24 cellular contexts compared by ENCODE assay signal in genomic region chr4:140144937-140145336, GRCh38.
"Had no signal": no experiment of that assay in that cellular context is flagged by ENCODE, and none has a peak within 500 bp of the region (broad histone marks: within the 10 kb centered on the region; RNA-seq: fewer than 3 reads in every experiment).

No MANE protein-coding gene starts in this region.

- H3K4me3 Mint-ChIP-seq: activated naive CD4-positive, alpha-beta T cell treated with anti-CD3 and anti-CD28 coated beads, Interleukin-2, amount 50 U/mL, for 24 hours; memory B cell; naive B cell; T-cell; T-helper 2 cell treated with Interferon-gamma antibody and Interleukin-4, amounts not matched to agents 5 μg/mL and 100 μg/mL, for 36 hours had no signal

- ATAC-seq: gastrocnemius medialis, right cardiac atrium, T-cell, upper lobe of right lung had no signal

- H3K36me3 ChIP-seq: brain microvascular endothelial cell, esophagus squamous epithelium, gastrocnemius medialis, neutrophil, ovary, thoracic aorta, upper lobe of right lung, WERI-Rb-1 had no signal

- H3K27ac Mint-ChIP-seq: activated naive CD4-positive, alpha-beta T cell treated with anti-CD3 and anti-CD28 coated beads, Interleukin-2, amount 50 U/mL, for 24 hours; memory B cell; naive B cell; T-helper 2 cell treated with Interferon-gamma antibody and Interleukin-4, amounts not matched to agents 5 μg/mL and 100 μg/mL, for 36 hours had no signal

- H3K27ac ChIP-seq: brain microvascular endothelial cell, dorsolateral prefrontal cortex, esophagus squamous epithelium, gastrocnemius medialis, neutrophil, ovary, thoracic aorta, upper lobe of right lung, WERI-Rb-1 had no signal

- H3K9me3 Mint-ChIP-seq: activated naive CD4-positive, alpha-beta T cell treated with anti-CD3 and anti-CD28 coated beads, Interleukin-2, amount 50 U/mL, for 24 hours; memory B cell; naive B cell; T-cell; T-helper 2 cell treated with Interferon-gamma antibody and Interleukin-4, amounts not matched to agents 5 μg/mL and 100 μg/mL, for 36 hours had no signal

- H3K36me3 Mint-ChIP-seq: activated naive CD4-positive, alpha-beta T cell treated with anti-CD3 and anti-CD28 coated beads, Interleukin-2, amount 50 U/mL, for 24 hours; memory B cell; naive B cell; T-cell had no signal

- H3K4me1 Mint-ChIP-seq: memory B cell had no signal

- H3K4me3 ChIP-seq: dorsolateral prefrontal cortex, esophagus squamous epithelium, gastrocnemius medialis, ovary, thoracic aorta, upper lobe of right lung had no signal

- H3K27me3 ChIP-seq: brain microvascular endothelial cell, esophagus squamous epithelium, gastrocnemius medialis, neutrophil, ovary, upper lobe of right lung had no signal

- H3K27me3 Mint-ChIP-seq: activated naive CD4-positive, alpha-beta T cell treated with anti-CD3 and anti-CD28 coated beads, Interleukin-2, amount 50 U/mL, for 24 hours; T-cell had no signal

- FAIRE-seq: colon, islet of Langerhans had no signal

- DNase-seq: activated gamma-delta T cell treated with Interleukin-2 at 50 U/mL for 16 hours; activated T-cell treated with anti-CD3 and anti-CD28 coated beads, Interleukin-2, amount 50 U/mL, for 1 hour; anterior cingulate cortex; brain microvascular endothelial cell; central memory CD4-positive, alpha-beta T cell; dorsolateral prefrontal cortex; esophagus squamous epithelium; gastrocnemius medialis; hypothalamus; naive B cell; ovary; right cardiac atrium; stimulated activated CD4-positive, alpha-beta T cell treated with anti-CD3 and anti-CD28 coated beads, Interleukin-4, amount 100 ng/mL, for 24 hours; stimulated activated naive CD4-positive, alpha-beta T cell treated with Interleukin-2 at 50 U/mL for 16 hours; T-cell; upper lobe of right lung; WERI-Rb-1 had no signal

- H3K9me3 ChIP-seq: esophagus squamous epithelium, gastrocnemius medialis, neutrophil, ovary, thoracic aorta, upper lobe of right lung had no signal
